1 cellular context compared by ENCODE assay signal in the genomic region with DNA sequence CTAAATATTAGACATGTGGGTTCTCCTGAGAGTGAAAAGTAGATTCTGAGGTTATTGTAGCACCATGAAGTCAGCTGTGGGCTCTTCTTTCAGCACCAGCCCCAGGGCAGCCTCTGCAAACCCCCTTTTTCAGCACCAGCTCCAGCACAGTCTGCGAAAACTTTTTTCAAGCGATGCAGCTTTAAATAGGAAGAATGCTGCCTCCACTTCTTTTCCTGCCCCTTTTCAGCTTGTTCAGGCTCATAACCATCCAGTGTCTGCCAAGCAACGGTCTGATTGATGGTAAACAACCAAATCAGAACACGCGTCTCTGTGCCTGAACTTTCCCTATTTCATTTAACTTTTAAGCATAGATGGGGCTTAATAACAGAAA.
TF ChIP-seq lines count a peak whose summit lies in the region.

A gene (minus strand): TSS at position 155 of the 373 bp plus-strand sequence. CDS start 157 bp downstream, outside the sequence.

TF ChIP-seq in HepG2, 621 proteins besides CTCF, POLR2A, EP300 and RAD21:
- TF ChIP-seq NRL (CRISPR knock-in tag; IDR thresholded peaks at IDR 0.05; ENCODE audit: borderline replicate concordance) = no peak
- no peak for TF ChIP-seq AHR (CRISPR knock-in tag; IDR thresholded peaks at IDR 0.05)
- TF ChIP-seq ZNF678 (CRISPR knock-in tag; IDR thresholded peaks at IDR 0.05) = no peak
- TF ChIP-seq ARHGAP35 (CRISPR knock-in tag; IDR thresholded peaks at IDR 0.05; ENCODE audit: borderline replicate concordance) = no peak
- no peak for TF ChIP-seq FOXA1 (IDR thresholded peaks at IDR 0.05)
- no peak for TF ChIP-seq FOXA1 (CRISPR knock-in tag; IDR thresholded peaks at IDR 0.05)
- TF ChIP-seq TSC22D2 (CRISPR knock-in tag; IDR thresholded peaks at IDR 0.05; ENCODE audit: borderline replicate concordance) = no peak
- no peak for TF ChIP-seq ZNF546 (CRISPR knock-in tag; conservative IDR thresholded peaks at IDR 0.05)
- TF ChIP-seq, protein P1, sequence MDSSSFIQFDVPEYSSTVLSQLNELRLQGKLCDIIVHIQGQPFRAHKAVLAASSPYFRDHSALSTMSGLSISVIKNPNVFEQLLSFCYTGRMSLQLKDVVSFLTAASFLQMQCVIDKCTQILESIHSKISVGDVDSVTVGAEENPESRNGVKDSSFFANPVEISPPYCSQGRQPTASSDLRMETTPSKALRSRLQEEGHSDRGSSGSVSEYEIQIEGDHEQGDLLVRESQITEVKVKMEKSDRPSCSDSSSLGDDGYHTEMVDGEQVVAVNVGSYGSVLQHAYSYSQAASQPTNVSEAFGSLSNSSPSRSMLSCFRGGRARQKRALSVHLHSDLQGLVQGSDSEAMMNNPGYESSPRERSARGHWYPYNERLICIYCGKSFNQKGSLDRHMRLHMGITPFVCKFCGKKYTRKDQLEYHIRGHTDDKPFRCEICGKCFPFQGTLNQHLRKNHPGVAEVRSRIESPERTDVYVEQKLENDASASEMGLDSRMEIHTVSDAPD (CRISPR knock-in tag; IDR thresholded peaks at IDR 0.05) = no peak
- TF ChIP-seq, protein P2, sequence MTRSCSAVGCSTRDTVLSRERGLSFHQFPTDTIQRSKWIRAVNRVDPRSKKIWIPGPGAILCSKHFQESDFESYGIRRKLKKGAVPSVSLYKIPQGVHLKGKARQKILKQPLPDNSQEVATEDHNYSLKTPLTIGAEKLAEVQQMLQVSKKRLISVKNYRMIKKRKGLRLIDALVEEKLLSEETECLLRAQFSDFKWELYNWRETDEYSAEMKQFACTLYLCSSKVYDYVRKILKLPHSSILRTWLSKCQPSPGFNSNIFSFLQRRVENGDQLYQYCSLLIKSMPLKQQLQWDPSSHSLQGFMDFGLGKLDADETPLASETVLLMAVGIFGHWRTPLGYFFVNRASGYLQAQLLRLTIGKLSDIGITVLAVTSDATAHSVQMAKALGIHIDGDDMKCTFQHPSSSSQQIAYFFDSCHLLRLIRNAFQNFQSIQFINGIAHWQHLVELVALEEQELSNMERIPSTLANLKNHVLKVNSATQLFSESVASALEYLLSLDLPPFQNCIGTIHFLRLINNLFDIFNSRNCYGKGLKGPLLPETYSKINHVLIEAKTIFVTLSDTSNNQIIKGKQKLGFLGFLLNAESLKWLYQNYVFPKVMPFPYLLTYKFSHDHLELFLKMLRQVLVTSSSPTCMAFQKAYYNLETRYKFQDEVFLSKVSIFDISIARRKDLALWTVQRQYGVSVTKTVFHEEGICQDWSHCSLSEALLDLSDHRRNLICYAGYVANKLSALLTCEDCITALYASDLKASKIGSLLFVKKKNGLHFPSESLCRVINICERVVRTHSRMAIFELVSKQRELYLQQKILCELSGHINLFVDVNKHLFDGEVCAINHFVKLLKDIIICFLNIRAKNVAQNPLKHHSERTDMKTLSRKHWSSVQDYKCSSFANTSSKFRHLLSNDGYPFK (CRISPR knock-in tag; IDR thresholded peaks at IDR 0.05; ENCODE audit: borderline replicate concordance) = no peak
